In the genomic region with DNA sequence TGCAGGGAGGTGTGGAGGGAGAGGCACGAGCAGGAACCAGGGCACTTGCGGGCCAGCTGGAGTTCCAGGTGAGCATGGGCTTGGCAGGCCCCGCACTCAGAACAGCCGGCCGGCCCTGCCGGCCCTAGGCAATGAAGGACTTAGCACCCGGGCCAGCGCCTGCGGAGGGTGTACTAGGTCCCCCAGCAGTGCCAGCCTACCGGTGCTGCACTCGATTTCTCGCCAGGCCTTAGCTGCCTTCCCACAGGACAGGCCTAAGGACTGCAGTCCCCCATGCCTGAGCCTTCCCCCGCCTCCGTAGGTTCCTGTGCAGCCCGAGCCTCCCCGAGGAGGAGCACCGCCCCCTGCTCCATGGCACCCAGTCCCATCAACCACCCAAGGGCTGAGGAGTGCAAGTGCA, we compare ENCODE assay signal across 8 cellular contexts.
"Had no signal": no experiment of that assay in that cellular context is flagged by ENCODE, and none has a peak within 500 bp of the region (broad histone marks: within the 10 kb centered on the region; RNA-seq: fewer than 3 reads in every experiment).

No MANE protein-coding gene starts in this region.

- H3K27ac ChIP-seq: GM23248 had no signal

- H3K27ac Mint-ChIP-seq: HFFc6 had no signal

- ATAC-seq: HCT116, K562 had no signal

- H3K9ac ChIP-seq: GM23248 had no signal

- H2AFZ ChIP-seq: GM23248 had no signal

- H3K4me3 ChIP-seq: GM23248, HAP-1, K562 had no signal

- H3K9me3 ChIP-seq: HAP-1 had no signal

- H3K4me1 ChIP-seq: HAP-1 had no signal

- DNase-seq: GM23248, GOT3, H7, HFFc6, IMR-90 had no signal

- H3K36me3 ChIP-seq: HAP-1 had no signal

- H3K4me3 Mint-ChIP-seq: HFFc6 had no signal
